ENCODE assay signal across 8 cellular contexts in genomic region chr14:103910262-103910935, GRCh38. TPM values are rescaled to one million over a fixed set of nuclear protein-coding genes. Genes with fewer than 3 reads are reported as not detected.
A peak's percentile ranks its signal among the peaks of the same experiment; 100 is the strongest.
DNase-seq lines count a peak whose midpoint lies in the region; ATAC-seq and TF ChIP-seq lines count a peak whose summit lies in the region.

No MANE protein-coding gene starts in this region.

- H3K4me2 ChIP-seq in DOHH2 (ENCODE audit: low read length) (no peak overlapping the region), IMR-90 (ENCODE audit: low read depth, low read length) (no peak overlapping the region), PC-9 (peak overlapping the region; percentile 31)

- no peaks in the 10 kb centered on the region for H3K9me1 ChIP-seq in IMR-90 (ENCODE audit: insufficient read depth, low read length)

- no peaks in the 10 kb centered on the region for H3K9me3 ChIP-seq in DOHH2 (ENCODE audit: control insufficient read depth, insufficient read depth, low read length)
- no peaks in the 10 kb centered on the region for H3K9me3 ChIP-seq in IMR-90 (ENCODE audit: control insufficient read depth, insufficient read depth, low read length)
- H3K9me3 ChIP-seq in PC-9 (ENCODE audit: insufficient read depth, low read depth) = no peaks in the 10 kb centered on the region

- no peak overlapping the region for H3K4ac ChIP-seq in IMR-90 (ENCODE audit: low read depth, low read length)

- BruUV-seq in IMR-90 (replicated peaks; lab: Mats Ljungman, UMichigan) = no TSS peak
- BruUV-seq in PC-9 (replicated peaks; lab: Mats Ljungman, UMichigan) = no TSS peak

- H3K4me3 Mint-ChIP-seq in activated T-helper 1 cell treated with anti-CD3 and anti-CD28 coated beads, Interleukin-12 subunit alpha, Interleukin-12 subunit beta, Interleukin-2, Interleukin-4 antibody, amounts not matched to agents 30 ng/mL and 10 ng/mL and 1 ng/mL, durations not matched to agents 14 hours and 24 hours and 36 hours = peak overlapping the region; percentile 16
- H3K4me3 Mint-ChIP-seq in natural killer cell treated with Interleukin-12 subunit alpha and Interleukin-12 subunit beta and Interleukin-15 and Interleukin-18, amount 100 ng/mL, for 72 hours = peak overlapping the region; percentile 76

- no peak overlapping the region for H4K8ac ChIP-seq in IMR-90 (ENCODE audit: low read depth in 2 of 2, low read length in 2 of 2)

- POLR2A ChIA-PET in IMR-90 (lab: Charles Lee; ENCODE audit: unreplicated experiment) (no interaction called here), PC-9 (lab: Charles Lee; ENCODE audit: unreplicated experiment) (no interaction called here)

- no peak overlapping the region for H4K5ac ChIP-seq in IMR-90 (ENCODE audit: low read depth, low read length)

- peaks cover 15% of the 10 kb centered on the region for H3K36me3 Mint-ChIP-seq in activated T-helper 1 cell treated with anti-CD3 and anti-CD28 coated beads, Interleukin-12 subunit alpha, Interleukin-12 subunit beta, Interleukin-2, Interleukin-4 antibody, amounts not matched to agents 30 ng/mL and 10 ng/mL and 1 ng/mL, durations not matched to agents 14 hours and 24 hours and 36 hours (ENCODE audit: low read depth)
- peaks cover 5% of the 10 kb centered on the region for H3K36me3 Mint-ChIP-seq in natural killer cell treated with Interleukin-12 subunit alpha and Interleukin-12 subunit beta and Interleukin-15 and Interleukin-18, amount 100 ng/mL, for 72 hours

- H3K36me3 ChIP-seq in DOHH2 (ENCODE audit: control insufficient read depth, low read length) = peaks cover 35% of the 10 kb centered on the region
- peaks cover 17% of the 10 kb centered on the region for H3K36me3 ChIP-seq in IMR-90 (ENCODE audit: control insufficient read depth, insufficient read depth, low read length)
- H3K36me3 ChIP-seq in PC-9 (ENCODE audit: low read depth) = peaks cover 16% of the 10 kb centered on the region; the same call in 1 of the 2 replicates

- H3K9me2 ChIP-seq in DOHH2 (replicated peaks; ENCODE audit: control insufficient read depth, low read length) = no peaks in the 10 kb centered on the region
- no peaks in the 10 kb centered on the region for H3K9me2 ChIP-seq in PC-9 (ENCODE audit: insufficient read depth)

- H2BK5ac ChIP-seq in IMR-90 (ENCODE audit: low read depth, low read length, poor library complexity, severe bottlenecking) = no peak overlapping the region

- no peaks in the 10 kb centered on the region for H3K9me3 Mint-ChIP-seq in activated T-helper 1 cell treated with anti-CD3 and anti-CD28 coated beads, Interleukin-12 subunit alpha, Interleukin-12 subunit beta, Interleukin-2, Interleukin-4 antibody, amounts not matched to agents 30 ng/mL and 10 ng/mL and 1 ng/mL, durations not matched to agents 14 hours and 24 hours and 36 hours
- H3K9me3 Mint-ChIP-seq in natural killer cell treated with Interleukin-12 subunit alpha and Interleukin-12 subunit beta and Interleukin-15 and Interleukin-18, amount 100 ng/mL, for 72 hours = no peaks in the 10 kb centered on the region

- peaks cover 21% of the 10 kb centered on the region for H3K4me1 Mint-ChIP-seq in activated T-helper 1 cell treated with anti-CD3 and anti-CD28 coated beads, Interleukin-12 subunit alpha, Interleukin-12 subunit beta, Interleukin-2, Interleukin-4 antibody, amounts not matched to agents 30 ng/mL and 10 ng/mL and 1 ng/mL, durations not matched to agents 14 hours and 24 hours and 36 hours (ENCODE audit: low read depth)
- peaks cover 17 to 24% of the 10 kb centered on the region in 2 donors for H3K4me1 Mint-ChIP-seq in natural killer cell treated with Interleukin-12 subunit alpha and Interleukin-12 subunit beta and Interleukin-15 and Interleukin-18, amount 100 ng/mL, for 72 hours (ENCODE audit: low read depth in 2 of 2)

- CTCF ChIA-PET in IMR-90 (lab: Yijun Ruan, JAX) = interaction anchor here (0.5 to 1.5 kb wide), 4 partner anchors 10 to 102 kb away, joined by 4 read pairs; no protein-coding TSS in a partner anchor
- CTCF ChIA-PET in PC-9 (lab: Charles Lee) = interaction anchor here (0.9 to 1.3 kb wide), 2 partner anchors 102 to 106 kb away, joined by 4 to 8 read pairs; no protein-coding TSS in a partner anchor

- H3K4me1 ChIP-seq in DOHH2 (ENCODE audit: control insufficient read depth, low read length) (peaks cover 7% of the 10 kb centered on the region; the same call in 1 of the 2 replicates), IMR-90 (ENCODE audit: control insufficient read depth, insufficient read depth, low read length) (no peaks in the 10 kb centered on the region), PC-9 (replicated peaks; ENCODE audit: insufficient read depth) (0 out of 2 replicates have a peak, but pooled peaks cover 3% of the 10 kb centered on the region)

- TF ChIP-seq RAD21 in IMR-90 (IDR thresholded peaks at IDR 0.05; ENCODE audit: low read length) = peak; percentile 77

- H2AFZ ChIP-seq in IMR-90 (replicated peaks; ENCODE audit: low read length, poor library complexity) = peak overlapping the region; percentile 71
- H2AFZ ChIP-seq in PC-9 = no peak overlapping the region

- H2BK120ac ChIP-seq in IMR-90 (ENCODE audit: low read depth, low read length) = no peak overlapping the region

- H3K27ac ChIP-seq in DOHH2 (ENCODE audit: low read depth, low read length) = no peak overlapping the region
- H3K27ac ChIP-seq in IMR-90 (ENCODE audit: insufficient read depth, low read length) = no peak overlapping the region
- no peak overlapping the region for H3K27ac ChIP-seq in PC-9

- DNase-seq in IMR-90 (peak; percentile 66), PC-9 (peak; percentile 84 to 93), fibroblast of mammary gland (ENCODE audit: low read depth) (peak; percentile 69)
- peak; percentile 56 for DNase-seq in activated T-helper 1 cell treated with anti-CD3 and anti-CD28 coated beads, Interleukin-12 subunit alpha, Interleukin-12 subunit beta, Interleukin-2, Interleukin-4 antibody, amounts not matched to agents 30 ng/mL and 10 ng/mL and 1 ng/mL, durations not matched to agents 14 hours and 24 hours and 36 hours (ENCODE audit: low spot score)
- DNase-seq in natural killer cell treated with Interleukin-12 subunit alpha and Interleukin-12 subunit beta and Interleukin-15 and Interleukin-18, amount 100 ng/mL, for 72 hours (ENCODE audit: low spot score) = no peak
- DNase-seq in stimulated activated naive CD4-positive, alpha-beta T cell (lab: John Stamatoyannopoulos, UW) = peak; percentile 55 to 80 (median 65)

- H2AK5ac ChIP-seq in IMR-90 (ENCODE audit: low read depth, low read length) = no peak overlapping the region

- no peak overlapping the region for H4K91ac ChIP-seq in IMR-90 (ENCODE audit: insufficient read depth, low read depth, low read length)

- peaks cover 0 to 5% of the 10 kb centered on the region in 2 experiments; a peak in 1 of 4 replicates for H3K79me1 ChIP-seq in IMR-90 (ENCODE audit: low read depth in 1 of 2, low read length in 2 of 2)

- H4K20me1 ChIP-seq in DOHH2 (ENCODE audit: control insufficient read depth, insufficient read depth, low read depth, low read length) = no peaks in the 10 kb centered on the region
- H4K20me1 ChIP-seq in IMR-90 (ENCODE audit: insufficient read depth, low read length) = no peaks in the 10 kb centered on the region; the same call in 1 of the 2 replicates
- H4K20me1 ChIP-seq in PC-9 (ENCODE audit: insufficient read depth) = peaks cover 22% of the 10 kb centered on the region

- H3K9ac ChIP-seq in IMR-90 (ENCODE audit: low read depth, low read length) = no peak overlapping the region

- H3K4me3 ChIP-seq in DOHH2 (ENCODE audit: low read length) = no peak overlapping the region
- H3K4me3 ChIP-seq in IMR-90 (ENCODE audit: insufficient read depth, low read depth, low read length) = no peak overlapping the region
- H3K4me3 ChIP-seq in PC-9 = no peak overlapping the region
- no peak overlapping the region for H3K4me3 ChIP-seq in fibroblast of mammary gland (ENCODE audit: control insufficient read depth, low read depth, low read length)

- dilution Hi-C loops in IMR-90 (cut with HindIII; ENCODE audit: low sequenced_read_pairs, unreplicated experiment) = no loop called here

- TF ChIP-seq CTCF in DOHH2 (IDR thresholded peaks at IDR 0.05; ENCODE audit: low read depth, low read length, poor library complexity, severe bottlenecking) (peak; percentile 80), IMR-90 (conservative IDR thresholded peaks at IDR 0.05; ENCODE audit: low read depth, low read length) (peak; percentile 75), PC-9 (conservative IDR thresholded peaks at IDR 0.05) (peak; percentile 87), fibroblast of mammary gland (conservative IDR thresholded peaks at IDR 0.05; ENCODE audit: control insufficient read depth, insufficient read depth, low read depth, low read length) (peak; percentile 67)

- ATAC-seq in IMR-90 (ENCODE audit: low read depth) (peak; percentile 93), GM18498 (IDR thresholded peaks at IDR 0.05; ENCODE audit: unreplicated experiment) (no peak)
- peak; percentile 84 to 90 for ATAC-seq in natural killer cell treated with Interleukin-12 subunit alpha and Interleukin-12 subunit beta and Interleukin-15 and Interleukin-18, amount 100 ng/mL, for 72 hours

- intact Hi-C loops in IMR-90 (cut with micrococcal nuclease) = loop anchor here (1.0 to 5.0 kb wide), 3 partner anchors 102 to 338 kb away; partner anchors contain the start of genes XRCC3 and ZFYVE21
- intact Hi-C loops in PC-9 (cut with micrococcal nuclease; ENCODE audit: unreplicated experiment) = loop anchor here (1.0 kb wide), 3 partner anchors 70 to 338 kb away; no protein-coding TSS in a partner anchor
- intact Hi-C loops in activated T-helper 1 cell treated with anti-CD3 and anti-CD28 coated beads, Interleukin-12 subunit alpha, Interleukin-12 subunit beta, Interleukin-2, Interleukin-4 antibody, amounts not matched to agents 30 ng/mL and 10 ng/mL and 1 ng/mL, durations not matched to agents 14 hours and 24 hours and 36 hours (cut with micrococcal nuclease) = loop anchor here (1.0 kb wide), 3 partner anchors 9 to 102 kb away; a partner anchor contains a TSS

- peak overlapping the region; percentile 22 for H2AK9ac ChIP-seq in IMR-90 (replicated peaks; ENCODE audit: low read depth, low read length, poor library complexity)

- no peak overlapping the region for H3K14ac ChIP-seq in IMR-90 (replicated peaks; ENCODE audit: low read depth, low read length)

- H3F3A ChIP-seq in DOHH2 (ENCODE audit: control insufficient read depth, insufficient read depth) = 0 out of 2 replicates have a peak, but pooled peaks cover 4% of the 10 kb centered on the region
- H3F3A ChIP-seq in PC-9 (ENCODE audit: insufficient read depth, low read depth) = peaks cover 25% of the 10 kb centered on the region; the same call in 1 of the 2 replicates

- peak overlapping the region; percentile 68 for H3K27ac Mint-ChIP-seq in activated T-helper 1 cell treated with anti-CD3 and anti-CD28 coated beads, Interleukin-12 subunit alpha, Interleukin-12 subunit beta, Interleukin-2, Interleukin-4 antibody, amounts not matched to agents 30 ng/mL and 10 ng/mL and 1 ng/mL, durations not matched to agents 14 hours and 24 hours and 36 hours
- peak overlapping the region; percentile 12 to 13 for H3K27ac Mint-ChIP-seq in natural killer cell treated with Interleukin-12 subunit alpha and Interleukin-12 subunit beta and Interleukin-15 and Interleukin-18, amount 100 ng/mL, for 72 hours

- TF ChIP-seq POLR2A in IMR-90 (IDR thresholded peaks at IDR 0.05; ENCODE audit: low read depth, low read length) = no peak

- in situ Hi-C loops in IMR-90 (cut with MboI; ENCODE audit: low sequenced_read_pairs) = loop anchor here (10.0 kb wide), 1 partner anchor 336 kb away; no protein-coding TSS in a partner anchor

- no peak overlapping the region for H2BK20ac ChIP-seq in IMR-90 (ENCODE audit: low read depth, low read length)

- H3K56ac ChIP-seq in IMR-90 (ENCODE audit: extremely low read depth, insufficient read depth, low read length) = no peak overlapping the region

- no peaks in the 10 kb centered on the region for H3K27me3 Mint-ChIP-seq in activated T-helper 1 cell treated with anti-CD3 and anti-CD28 coated beads, Interleukin-12 subunit alpha, Interleukin-12 subunit beta, Interleukin-2, Interleukin-4 antibody, amounts not matched to agents 30 ng/mL and 10 ng/mL and 1 ng/mL, durations not matched to agents 14 hours and 24 hours and 36 hours (ENCODE audit: insufficient read depth)
- no peaks in the 10 kb centered on the region for H3K27me3 Mint-ChIP-seq in natural killer cell treated with Interleukin-12 subunit alpha and Interleukin-12 subunit beta and Interleukin-15 and Interleukin-18, amount 100 ng/mL, for 72 hours

- no peak overlapping the region for H3K23ac ChIP-seq in IMR-90 (ENCODE audit: low read depth, low read length)

- 34% methylated on average over 4 of the region's 20 CpGs; no CpG with 5 or more reads in 1 of the 2 experiments for WGBS in IMR-90 (ENCODE audit: extremely low coverage in 2 of 2, insufficient read length in 1 of 2), 2 experiments

- H3K27me3 ChIP-seq in DOHH2 (ENCODE audit: control insufficient read depth, low read length) (no peaks in the 10 kb centered on the region), IMR-90 (ENCODE audit: control insufficient read depth, insufficient read depth, low read length) (no peaks in the 10 kb centered on the region), PC-9 (ENCODE audit: insufficient read depth, low read depth) (no peaks in the 10 kb centered on the region)

- H3K79me2 ChIP-seq in DOHH2 (ENCODE audit: control insufficient read depth, low read length) (peaks cover 2% of the 10 kb centered on the region; the same call in 1 of the 2 replicates), PC-9 (ENCODE audit: low read depth) (0 out of 2 replicates have a peak, but pooled peaks cover 8% of the 10 kb centered on the region)

- no peak overlapping the region for H2BK15ac ChIP-seq in IMR-90 (ENCODE audit: low read depth, low read length)

- no peak overlapping the region for H3K18ac ChIP-seq in IMR-90 (ENCODE audit: low read depth, low read length)

RNA-seq across cellular contexts. Expression of gene TDRD9, which starts 17.9 kb away (rescaled TPM):
- total RNA-seq in IMR-90 (2012; rRNA removed) = under 0.01 and 0.18 TPM in 2 replicates
- 0.07 and 0.09 TPM in 2 replicates for polyA plus RNA-seq in IMR-90 (2012; rRNA removed)
- polyA plus RNA-seq in IMR-90 (2012; cell fraction: cytosol; rRNA removed) = 0.02 and 0.51 TPM in 2 replicates
- 0.10 and 0.30 TPM in 2 replicates for polyA plus RNA-seq in IMR-90 (2012; cell fraction: nucleus; rRNA removed; ENCODE audit: low replicate concordance)
- total RNA-seq in PC-9 (2021) = 0.15 TPM in 1 of 2 replicates, not detected in the other
- not detected in 2 replicates for total RNA-seq in activated T-helper 1 cell treated with anti-CD3 and anti-CD28 coated beads, Interleukin-12 subunit alpha, Interleukin-12 subunit beta, Interleukin-2, Interleukin-4 antibody, amounts not matched to agents 30 ng/mL and 10 ng/mL and 1 ng/mL, durations not matched to agents 14 hours and 24 hours and 36 hours
- 1 to 10 TPM; 1.1 to 2.1 TPM for total RNA-seq in natural killer cell treated with Interleukin-12 subunit alpha and Interleukin-12 subunit beta and Interleukin-15 and Interleukin-18, amount 100 ng/mL, for 72 hours

RNA-seq across cellular contexts. Expression of gene RD3L, which starts 31.9 kb away (rescaled TPM):
- total RNA-seq in IMR-90 (2012; rRNA removed) (not detected in 2 replicates), PC-9 (2021) (not detected in 2 replicates)
- polyA plus RNA-seq in IMR-90 (2012; rRNA removed) = not detected in 2 replicates
- polyA plus RNA-seq in IMR-90 (2012; cell fraction: cytosol; rRNA removed) = not detected in 2 replicates
- polyA plus RNA-seq in IMR-90 (2012; cell fraction: nucleus; rRNA removed; ENCODE audit: low replicate concordance) = not detected in 2 replicates
- total RNA-seq in activated T-helper 1 cell treated with anti-CD3 and anti-CD28 coated beads, Interleukin-12 subunit alpha, Interleukin-12 subunit beta, Interleukin-2, Interleukin-4 antibody, amounts not matched to agents 30 ng/mL and 10 ng/mL and 1 ng/mL, durations not matched to agents 14 hours and 24 hours and 36 hours = not detected in 2 replicates
- total RNA-seq in natural killer cell treated with Interleukin-12 subunit alpha and Interleukin-12 subunit beta and Interleukin-15 and Interleukin-18, amount 100 ng/mL, for 72 hours = not detected
